Comparison of ENCODE assay signal across 1 cellular context in genomic region chr3:9352917-9353823, GRCh38.
TF ChIP-seq lines count a peak whose summit lies in the region.

No MANE protein-coding gene starts in this region.

TF ChIP-seq in HepG2, 621 proteins besides CTCF, POLR2A, EP300 and RAD21 (continued from another document and continues in another):
- TF ChIP-seq HNF4G (IDR thresholded peaks at IDR 0.05; ENCODE audit: borderline replicate concordance, low read depth, low read length) = peak; percentile 83
- no peak; the same call in 1 of the 2 replicates for TF ChIP-seq HNF4G (CRISPR knock-in tag; IDR thresholded peaks at IDR 0.05; ENCODE audit: borderline replicate concordance, low read depth)
- TF ChIP-seq ZNF709 (CRISPR knock-in tag; IDR thresholded peaks at IDR 0.05) = no peak
- no peak for TF ChIP-seq SNAI1 (CRISPR knock-in tag; IDR thresholded peaks at IDR 0.05; ENCODE audit: borderline replicate concordance)
- TF ChIP-seq NR2F1 (CRISPR knock-in tag; IDR thresholded peaks at IDR 0.05) = peak; percentile 56 to 83; a peak in 3 of 4 replicates
- TF ChIP-seq PAF1 (CRISPR knock-in tag; IDR thresholded peaks at IDR 0.05) = no peak
- TF ChIP-seq SAFB2 (CRISPR knock-in tag; IDR thresholded peaks at IDR 0.05; ENCODE audit: borderline replicate concordance, low read depth) = no peak
- no peak for TF ChIP-seq GLMP (CRISPR knock-in tag; IDR thresholded peaks at IDR 0.05; ENCODE audit: borderline replicate concordance)
- TF ChIP-seq ZNF501 (CRISPR knock-in tag; IDR thresholded peaks at IDR 0.05) = peak; percentile 65; the same call in 1 of the 2 replicates
- peak; percentile 60; the same call in 1 of the 2 replicates for TF ChIP-seq BORCS8-MEF2B (CRISPR knock-in tag; IDR thresholded peaks at IDR 0.05)
- TF ChIP-seq ZNF570 (CRISPR knock-in tag; IDR thresholded peaks at IDR 0.05; ENCODE audit: borderline replicate concordance) = no peak
- TF ChIP-seq PHF21A (CRISPR knock-in tag; IDR thresholded peaks at IDR 0.05) = peak; percentile 57; the same call in 1 of the 2 replicates
- TF ChIP-seq ZBTB43 (CRISPR knock-in tag; conservative IDR thresholded peaks at IDR 0.05) = no peak
- no peak for TF ChIP-seq GRHL1 (CRISPR knock-in tag; conservative IDR thresholded peaks at IDR 0.05)
- TF ChIP-seq AHR (CRISPR knock-in tag; IDR thresholded peaks at IDR 0.05) = no peak
- TF ChIP-seq HCFC1 (IDR thresholded peaks at IDR 0.05; ENCODE audit: low read depth, low read length) = no peak
- no peak for TF ChIP-seq GTF3A (CRISPR knock-in tag; conservative IDR thresholded peaks at IDR 0.05)
- no peak for TF ChIP-seq LBX2 (CRISPR knock-in tag; IDR thresholded peaks at IDR 0.05; ENCODE audit: borderline replicate concordance)
- TF ChIP-seq CC2D1A (CRISPR knock-in tag; IDR thresholded peaks at IDR 0.05) = no peak
- TF ChIP-seq FOXK1 (CRISPR knock-in tag; IDR thresholded peaks at IDR 0.05; ENCODE audit: borderline replicate concordance, low read depth) = 0 out of 2 replicates have a peak, but pooled peaks have one; percentile 28
- TF ChIP-seq HES4 (CRISPR knock-in tag; IDR thresholded peaks at IDR 0.05; ENCODE audit: borderline replicate concordance) = no peak
- no peak for TF ChIP-seq HIC2 (CRISPR knock-in tag; IDR thresholded peaks at IDR 0.05; ENCODE audit: low read depth)
- no peak for TF ChIP-seq HMG20B (CRISPR knock-in tag; conservative IDR thresholded peaks at IDR 0.05)
- TF ChIP-seq GFI1 (CRISPR knock-in tag; IDR thresholded peaks at IDR 0.05; ENCODE audit: borderline replicate concordance) = peak; percentile 58
- no peak for TF ChIP-seq ZSCAN12 (CRISPR knock-in tag; IDR thresholded peaks at IDR 0.05)
- TF ChIP-seq RCOR2 (CRISPR knock-in tag; IDR thresholded peaks at IDR 0.05) = no peak
- TF ChIP-seq TEAD3 (CRISPR knock-in tag; optimal IDR thresholded peaks at IDR 0.05; ENCODE audit: borderline replicate concordance) = peak; percentile 60
- TF ChIP-seq KDM5B (CRISPR knock-in tag; IDR thresholded peaks at IDR 0.05; ENCODE audit: borderline replicate concordance) = no peak
- no peak for TF ChIP-seq ZBTB40 (IDR thresholded peaks at IDR 0.05)
- no peak; the same call in 1 of the 2 replicates for TF ChIP-seq ZBTB40 (CRISPR knock-in tag; IDR thresholded peaks at IDR 0.05)
- TF ChIP-seq JARID2 (CRISPR knock-in tag; IDR thresholded peaks at IDR 0.05; ENCODE audit: insufficient replicate concordance) = no peak
- no peak for TF ChIP-seq KLF6 (CRISPR knock-in tag; IDR thresholded peaks at IDR 0.05)
- no peak for TF ChIP-seq KLF12 (CRISPR knock-in tag; IDR thresholded peaks at IDR 0.05; ENCODE audit: borderline replicate concordance)
- peak; percentile 53 for TF ChIP-seq IKZF4 (CRISPR knock-in tag; IDR thresholded peaks at IDR 0.05; ENCODE audit: borderline replicate concordance, low read depth, not compliant biosample characterization)
- no peak for TF ChIP-seq PLRG1 (conservative IDR thresholded peaks at IDR 0.05)
- no peak for TF ChIP-seq AFF4 (CRISPR knock-in tag; IDR thresholded peaks at IDR 0.05)
- TF ChIP-seq CBFB (CRISPR knock-in tag; IDR thresholded peaks at IDR 0.05) = no peak
- TF ChIP-seq CREB3 (CRISPR knock-in tag; IDR thresholded peaks at IDR 0.05) = no peak
- TF ChIP-seq RNF2 (conservative IDR thresholded peaks at IDR 0.05; ENCODE audit: low read depth) = no peak
- no peak for TF ChIP-seq ZEB1 (IDR thresholded peaks at IDR 0.05; ENCODE audit: insufficient replicate concordance, low read depth)
